ENCODE assay signal across 8 cellular contexts in genomic region chr5:140346348-140347221, GRCh38. TPM values are rescaled to one million over a fixed set of nuclear protein-coding genes. Genes with fewer than 3 reads are reported as not detected.
A peak's percentile ranks its signal among the peaks of the same experiment; 100 is the strongest.
DNase-seq lines count a peak whose midpoint lies in the region; ATAC-seq and TF ChIP-seq lines count a peak whose summit lies in the region.

Gene HBEGF (minus strand): TSS chr5:140346603. CDS start chr5:140346328, 275 bp downstream.

- ATAC-seq in GM18870 (IDR thresholded peaks at IDR 0.05; ENCODE audit: unreplicated experiment), result peak; percentile 60
- peak; percentile 68 for ATAC-seq in HG03095 (IDR thresholded peaks at IDR 0.05; ENCODE audit: unreplicated experiment)
- ATAC-seq in right lobe of liver, result peak; percentile 83 to 93 (median 90)

- peak; percentile 94 for TF ChIP-seq POLR2A in right lobe of liver (IDR thresholded peaks at IDR 0.05)

- no peaks in the 10 kb centered on the region for H3K27me3 ChIP-seq in right lobe of liver

- no peaks in the 10 kb centered on the region for H3K36me3 ChIP-seq in right lobe of liver

- H3K4me1 ChIP-seq in right lobe of liver, result peaks cover 0 to 18% (median 5%) of the 10 kb centered on the region in 4 donors

- no peaks in the 10 kb centered on the region for H3K9me3 ChIP-seq in right lobe of liver

- WGBS in right lobe of liver (ENCODE audit: insufficient coverage, low coverage, low lambda C conversion rate, missing lambda C conversion rate), result 0% methylated on average over 12 of the region's 72 CpGs

- intact Hi-C loops in right lobe of liver (cut with DNase I), result no loop called here

- H3K4me3 ChIP-seq in AG09309 (ENCODE audit: control insufficient read depth, low read depth, low read length) (peak within 1 kb of the TSS; percentile 67), right lobe of liver (peak within 1 kb of the TSS; percentile 70 to 96 (median 91))

- peak within 1 kb of the TSS; percentile 67 to 75 (median 72) for H3K27ac ChIP-seq in right lobe of liver

- TF ChIP-seq CTCF in AG09309 (IDR thresholded peaks at IDR 0.05; ENCODE audit: control insufficient read depth, insufficient read depth, low read depth, low read length, missing control alignments) (peak; percentile 52), right lobe of liver (IDR thresholded peaks at IDR 0.05) (peak; percentile 46 to 61 (median 54))

- DNase-seq in AG09309 (ENCODE audit: low read depth), result no peak
- DNase-seq in NCI-H524 (lab: John Stamatoyannopoulos, UW), result peak; percentile 80
- peak; percentile 21 to 22 for DNase-seq in activated CD4-positive, alpha-beta T cell treated with anti-CD3 and anti-CD28 coated beads, Interleukin-2, amount 50 U/mL, for 24 hours (ENCODE audit: low read depth in 1 of 2, low spot score in 1 of 2)
- peak; percentile 93 for DNase-seq in ecto neural progenitor cell (ENCODE audit: low spot score)
- peak; percentile 92 to 93 (median 93) for DNase-seq in right lobe of liver
- peak in 2 of 3 experiments; percentile 24 to 43 for DNase-seq in stimulated activated CD4-positive, alpha-beta T cell treated with anti-CD3 and anti-CD28 coated beads, TNF-alpha, amount 100 ng/mL, for 4 hours (ENCODE audit: low read depth in 3 of 3)

RNA-seq across cellular contexts. Expression of gene HBEGF, which starts in this region (rescaled TPM):
- 1 to 10 TPM in 2 of 6 experiments, under 1 TPM in 4; 0.42 to 1.8 (median 0.78) TPM for total RNA-seq in right lobe of liver
